1 cellular context compared by ENCODE assay signal in the genomic region with DNA sequence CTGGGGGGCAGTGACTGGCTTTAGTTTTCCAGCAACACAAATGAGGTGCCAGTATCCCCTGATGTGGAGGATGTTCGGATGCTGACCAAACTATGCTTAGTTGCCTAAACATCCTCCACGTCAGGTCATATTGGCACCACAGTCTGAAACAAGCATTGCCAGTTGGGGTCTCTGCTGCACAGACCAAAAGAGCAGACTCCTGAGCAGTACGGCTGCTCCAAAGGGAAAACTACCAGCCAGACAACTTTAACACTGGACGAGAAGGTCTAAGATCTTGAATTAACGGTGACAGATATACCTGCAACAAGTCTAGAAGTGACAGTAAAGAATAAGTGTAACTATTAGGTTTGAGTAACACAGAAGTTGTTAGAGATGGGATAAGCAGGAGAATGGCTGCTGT.
TF ChIP-seq lines count a peak whose summit lies in the region.

No MANE protein-coding gene starts in this region.

TF ChIP-seq in K562, 482 proteins besides CTCF, POLR2A, EP300 and RAD21:
- TF ChIP-seq, protein P1, sequence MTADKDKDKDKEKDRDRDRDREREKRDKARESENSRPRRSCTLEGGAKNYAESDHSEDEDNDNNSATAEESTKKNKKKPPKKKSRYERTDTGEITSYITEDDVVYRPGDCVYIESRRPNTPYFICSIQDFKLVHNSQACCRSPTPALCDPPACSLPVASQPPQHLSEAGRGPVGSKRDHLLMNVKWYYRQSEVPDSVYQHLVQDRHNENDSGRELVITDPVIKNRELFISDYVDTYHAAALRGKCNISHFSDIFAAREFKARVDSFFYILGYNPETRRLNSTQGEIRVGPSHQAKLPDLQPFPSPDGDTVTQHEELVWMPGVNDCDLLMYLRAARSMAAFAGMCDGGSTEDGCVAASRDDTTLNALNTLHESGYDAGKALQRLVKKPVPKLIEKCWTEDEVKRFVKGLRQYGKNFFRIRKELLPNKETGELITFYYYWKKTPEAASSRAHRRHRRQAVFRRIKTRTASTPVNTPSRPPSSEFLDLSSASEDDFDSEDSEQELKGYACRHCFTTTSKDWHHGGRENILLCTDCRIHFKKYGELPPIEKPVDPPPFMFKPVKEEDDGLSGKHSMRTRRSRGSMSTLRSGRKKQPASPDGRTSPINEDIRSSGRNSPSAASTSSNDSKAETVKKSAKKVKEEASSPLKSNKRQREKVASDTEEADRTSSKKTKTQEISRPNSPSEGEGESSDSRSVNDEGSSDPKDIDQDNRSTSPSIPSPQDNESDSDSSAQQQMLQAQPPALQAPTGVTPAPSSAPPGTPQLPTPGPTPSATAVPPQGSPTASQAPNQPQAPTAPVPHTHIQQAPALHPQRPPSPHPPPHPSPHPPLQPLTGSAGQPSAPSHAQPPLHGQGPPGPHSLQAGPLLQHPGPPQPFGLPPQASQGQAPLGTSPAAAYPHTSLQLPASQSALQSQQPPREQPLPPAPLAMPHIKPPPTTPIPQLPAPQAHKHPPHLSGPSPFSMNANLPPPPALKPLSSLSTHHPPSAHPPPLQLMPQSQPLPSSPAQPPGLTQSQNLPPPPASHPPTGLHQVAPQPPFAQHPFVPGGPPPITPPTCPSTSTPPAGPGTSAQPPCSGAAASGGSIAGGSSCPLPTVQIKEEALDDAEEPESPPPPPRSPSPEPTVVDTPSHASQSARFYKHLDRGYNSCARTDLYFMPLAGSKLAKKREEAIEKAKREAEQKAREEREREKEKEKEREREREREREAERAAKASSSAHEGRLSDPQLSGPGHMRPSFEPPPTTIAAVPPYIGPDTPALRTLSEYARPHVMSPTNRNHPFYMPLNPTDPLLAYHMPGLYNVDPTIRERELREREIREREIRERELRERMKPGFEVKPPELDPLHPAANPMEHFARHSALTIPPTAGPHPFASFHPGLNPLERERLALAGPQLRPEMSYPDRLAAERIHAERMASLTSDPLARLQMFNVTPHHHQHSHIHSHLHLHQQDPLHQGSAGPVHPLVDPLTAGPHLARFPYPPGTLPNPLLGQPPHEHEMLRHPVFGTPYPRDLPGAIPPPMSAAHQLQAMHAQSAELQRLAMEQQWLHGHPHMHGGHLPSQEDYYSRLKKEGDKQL (CRISPR knock-in tag; IDR thresholded peaks at IDR 0.05; ENCODE audit: borderline replicate concordance), result 0 out of 2 replicates have a peak, but pooled peaks have one; percentile 71
- no peak for TF ChIP-seq MAFK (IDR thresholded peaks at IDR 0.05; ENCODE audit: low read length)
- TF ChIP-seq HMGN3 (IDR thresholded peaks at IDR 0.05; ENCODE audit: borderline replicate concordance, extremely low read depth, insufficient read length, low read depth, low read length), result no peak
- TF ChIP-seq, protein P2, sequence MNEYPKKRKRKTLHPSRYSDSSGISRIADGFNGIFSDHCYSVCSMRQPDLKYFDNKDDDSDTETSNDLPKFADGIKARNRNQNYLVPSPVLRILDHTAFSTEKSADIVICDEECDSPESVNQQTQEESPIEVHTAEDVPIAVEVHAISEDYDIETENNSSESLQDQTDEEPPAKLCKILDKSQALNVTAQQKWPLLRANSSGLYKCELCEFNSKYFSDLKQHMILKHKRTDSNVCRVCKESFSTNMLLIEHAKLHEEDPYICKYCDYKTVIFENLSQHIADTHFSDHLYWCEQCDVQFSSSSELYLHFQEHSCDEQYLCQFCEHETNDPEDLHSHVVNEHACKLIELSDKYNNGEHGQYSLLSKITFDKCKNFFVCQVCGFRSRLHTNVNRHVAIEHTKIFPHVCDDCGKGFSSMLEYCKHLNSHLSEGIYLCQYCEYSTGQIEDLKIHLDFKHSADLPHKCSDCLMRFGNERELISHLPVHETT (CRISPR knock-in tag; conservative IDR thresholded peaks at IDR 0.05 in 1 of 2, IDR thresholded peaks at IDR 0.05 in 1 of 2), result 0 out of 4 replicates have a peak, but pooled peaks of 1 of the 2 experiments have one; percentile 5
- TF ChIP-seq RNF219 (CRISPR knock-in tag; IDR thresholded peaks at IDR 0.05), result no peak
- TF ChIP-seq FOXK1 (CRISPR knock-in tag; IDR thresholded peaks at IDR 0.05; ENCODE audit: borderline replicate concordance), result 0 out of 2 replicates have a peak, but pooled peaks have one; percentile 50
- TF ChIP-seq FOXM1 (IDR thresholded peaks at IDR 0.05; ENCODE audit: low read depth), result no peak
- no peak for TF ChIP-seq FOXM1 (CRISPR knock-in tag; IDR thresholded peaks at IDR 0.05; ENCODE audit: low read depth)
- TF ChIP-seq TBL1XR1 (IDR thresholded peaks at IDR 0.05; ENCODE audit: low read length in 2 of 2), result 0 out of 4 replicates have a peak, but pooled peaks of 1 of the 2 experiments have one; percentile 52
- 0 out of 2 replicates have a peak, but pooled peaks have one; percentile 5 for TF ChIP-seq ZNF184 (CRISPR knock-in tag; IDR thresholded peaks at IDR 0.05)
- no peak for TF ChIP-seq MEF2A (IDR thresholded peaks at IDR 0.05; ENCODE audit: control insufficient read depth, low read depth, low read length)
